8 cellular contexts compared by ENCODE assay signal in the genomic region with DNA sequence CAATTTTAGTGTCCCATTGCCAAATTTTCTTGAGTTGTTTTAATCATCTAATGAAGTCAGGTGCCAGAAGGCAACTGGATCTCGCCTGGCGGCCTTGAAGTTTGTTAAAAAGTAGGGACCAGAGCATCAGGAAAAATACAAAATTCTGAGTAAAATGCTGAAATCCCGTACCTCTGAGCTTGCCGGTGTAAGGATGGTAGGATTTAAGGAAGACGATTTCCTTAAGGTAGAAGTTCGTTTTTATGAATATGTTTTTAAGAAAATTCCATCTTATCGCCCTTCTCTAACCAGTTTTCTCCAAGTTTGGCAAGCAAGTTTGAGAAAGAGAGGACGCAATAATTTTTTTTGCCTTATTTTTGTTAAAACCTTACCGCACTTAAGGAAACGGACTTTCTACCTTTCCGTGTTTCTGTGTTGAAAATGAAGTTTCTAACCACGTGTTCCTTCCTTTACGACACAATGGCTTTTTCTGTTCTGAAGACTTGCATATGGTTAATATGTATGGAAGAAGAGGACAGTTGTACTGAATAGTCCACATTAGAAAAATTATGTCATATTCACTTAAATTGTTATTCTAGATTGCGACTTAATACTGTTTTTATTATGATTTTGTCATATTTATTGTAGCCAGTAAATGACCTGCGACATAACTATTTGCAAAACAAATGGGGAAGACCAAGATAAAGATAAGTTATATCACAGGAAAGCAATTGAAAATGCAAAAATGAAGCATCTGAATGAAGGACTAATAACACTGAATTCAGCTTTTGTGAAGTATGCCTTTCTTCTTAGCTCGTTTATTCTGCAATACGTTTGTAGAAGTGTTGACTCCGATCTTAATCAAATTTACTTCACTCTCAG. TPM values are rescaled to one million over a fixed set of nuclear protein-coding genes. Genes with fewer than 3 reads are reported as not detected.
DNase-seq lines count a peak whose midpoint lies in the region; ATAC-seq, FAIRE-seq and TF ChIP-seq lines count a peak whose summit lies in the region.

No MANE protein-coding gene starts in this region.

- H3K27ac ChIP-seq in HEK293 (ENCODE audit: extremely low read depth, low read depth, low read length) (peak overlapping the region; percentile 60; the same call in 1 of the 2 replicates), hepatocyte (peak overlapping the region; percentile 88), small intestine (ENCODE audit: low read depth in 1 of 2, low read length in 1 of 2) (peak overlapping the region in 1 of 2 donors; percentile 47)

- FAIRE-seq in small intestine (lab: Jason Lieb, UNC): no peak

- WGBS in hepatocyte (ENCODE audit: low lambda C conversion rate, missing lambda C conversion rate): 8% methylated on average over 18 of the region's 18 CpGs
- 9 to 20% (median 10%) methylated on average over 18 of the region's 18 CpGs for WGBS in small intestine, 3 donors

- CTCF ChIA-PET in HEK293 (lab: Yijun Ruan, JAX): interaction anchor here (0.7 to 0.9 kb wide), 2 partner anchors 18 to 132 kb away, joined by 3 read pairs; no protein-coding TSS in a partner anchor

- peaks cover 6% of the 10 kb centered on the region for H4K20me1 ChIP-seq in hepatocyte (ENCODE audit: insufficient read depth, poor library complexity, severe bottlenecking)

- H3K9me3 ChIP-seq in HEK293 (ENCODE audit: control insufficient read depth, insufficient read depth, low read depth, low read length): no peaks in the 10 kb centered on the region
- no peaks in the 10 kb centered on the region for H3K9me3 ChIP-seq in hepatocyte (ENCODE audit: low read depth)
- no peaks in the 10 kb centered on the region for H3K9me3 ChIP-seq in small intestine (ENCODE audit: control insufficient read depth, low read depth)

- no peaks in the 10 kb centered on the region for H3K9me2 ChIP-seq in hepatocyte (replicated peaks; ENCODE audit: insufficient read depth)

- no peak for ATAC-seq in HG03354 (IDR thresholded peaks at IDR 0.05; ENCODE audit: poor library complexity, severe bottlenecking, unreplicated experiment)

- H3K4me3 ChIP-seq in HEK293 (ENCODE audit: low read depth, low read length) (peak overlapping the region; percentile 75), WI38 (ENCODE audit: low read depth, low read length) (peak overlapping the region; percentile 58), hepatocyte (peak overlapping the region; percentile 61), small intestine (ENCODE audit: low read depth in 1 of 2, low read length in 2 of 2) (peak overlapping the region; percentile 12 to 76)

- H3K79me2 ChIP-seq in hepatocyte: peaks cover 54% of the 10 kb centered on the region

- H3K4me1 ChIP-seq in HEK293 (ENCODE audit: control insufficient read depth, insufficient read depth, low read length) (no peaks in the 10 kb centered on the region), hepatocyte (ENCODE audit: insufficient read depth) (peaks cover 7% of the 10 kb centered on the region), small intestine (ENCODE audit: control insufficient read depth in 2 of 2, insufficient read depth in 1 of 2, low read depth in 1 of 2, low read length in 1 of 2) (peaks cover 0 to 5% of the 10 kb centered on the region in 2 donors)

- peak overlapping the region; percentile 64 for H2AFZ ChIP-seq in hepatocyte

- H3K27me3 ChIP-seq in hepatocyte (no peaks in the 10 kb centered on the region), small intestine (ENCODE audit: control insufficient read depth in 2 of 2, insufficient read depth in 2 of 2, low read length in 2 of 2) (no peaks in the 10 kb centered on the region)

- H3K4me2 ChIP-seq in hepatocyte: peak overlapping the region; percentile 74

- H3K36me3 ChIP-seq in HEK293 (ENCODE audit: control insufficient read depth in 2 of 2, insufficient read depth in 1 of 2, low read length in 2 of 2): peaks cover 8 to 15% of the 10 kb centered on the region in 2 experiments; a peak in 2 of 3 replicates
- no peaks in the 10 kb centered on the region for H3K36me3 ChIP-seq in hepatocyte (replicated peaks; ENCODE audit: insufficient read depth, low read depth)
- no peaks in the 10 kb centered on the region for H3K36me3 ChIP-seq in small intestine (ENCODE audit: control insufficient read depth in 2 of 2, insufficient read depth in 2 of 2, low read length in 2 of 2)

- TF ChIP-seq CTCF in HEK293 (tag by site-specific recombination; IDR thresholded peaks at IDR 0.05) (no peak), WI38 (IDR thresholded peaks at IDR 0.05; ENCODE audit: low read depth, low read length) (no peak), hepatocyte (IDR thresholded peaks at IDR 0.05; ENCODE audit: poor library complexity) (no peak)

- POLR2A ChIA-PET in HEK293 (lab: Yijun Ruan, JAX): interaction anchor here (0.6 to 1.3 kb wide), 5 partner anchors 13 to 140 kb away, joined by 3 to 6 read pairs (median 4); no protein-coding TSS in a partner anchor

- peak; percentile 26 for DNase-seq in hepatocyte (ENCODE audit: low spot score)
- DNase-seq in small intestine: peak; percentile 30
- DNase-seq in NCI-H1048 (lab: John Stamatoyannopoulos, UW): no peak
- no peak for DNase-seq in NCI-H2196 (lab: John Stamatoyannopoulos, UW; ENCODE audit: unreplicated experiment)
- no peak for DNase-seq in dedifferentiated amniotic fluid mesenchymal stem cell (ENCODE audit: extremely low spot score)

TF ChIP-seq in HEK293, 187 proteins besides CTCF, POLR2A, EP300 and RAD21:
- peak; percentile 59; the same call in 1 of the 2 replicates for TF ChIP-seq PRDM1 (tag by site-specific recombination; IDR thresholded peaks at IDR 0.05)
- no peak for TF ChIP-seq ZIC2 (tag by site-specific recombination; IDR thresholded peaks at IDR 0.05)
- TF ChIP-seq ZNF121 (tag by site-specific recombination; IDR thresholded peaks at IDR 0.05): no peak
- TF ChIP-seq, protein P1, sequence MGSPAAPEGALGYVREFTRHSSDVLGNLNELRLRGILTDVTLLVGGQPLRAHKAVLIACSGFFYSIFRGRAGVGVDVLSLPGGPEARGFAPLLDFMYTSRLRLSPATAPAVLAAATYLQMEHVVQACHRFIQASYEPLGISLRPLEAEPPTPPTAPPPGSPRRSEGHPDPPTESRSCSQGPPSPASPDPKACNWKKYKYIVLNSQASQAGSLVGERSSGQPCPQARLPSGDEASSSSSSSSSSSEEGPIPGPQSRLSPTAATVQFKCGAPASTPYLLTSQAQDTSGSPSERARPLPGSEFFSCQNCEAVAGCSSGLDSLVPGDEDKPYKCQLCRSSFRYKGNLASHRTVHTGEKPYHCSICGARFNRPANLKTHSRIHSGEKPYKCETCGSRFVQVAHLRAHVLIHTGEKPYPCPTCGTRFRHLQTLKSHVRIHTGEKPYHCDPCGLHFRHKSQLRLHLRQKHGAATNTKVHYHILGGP (tag by site-specific recombination; IDR thresholded peaks at IDR 0.05): no peak
- no peak for TF ChIP-seq ZNF239 (tag by site-specific recombination; IDR thresholded peaks at IDR 0.05)

RNA-seq across cellular contexts. Expression of gene ATF7IP2, which starts 0.9 kb away (rescaled TPM):
- 54.5 and 68.7 TPM in 2 replicates for total RNA-seq in hepatocyte
- polyA plus RNA-seq in hepatocyte: 49.1 and 58.3 TPM in 2 replicates
- 10 to 100 TPM in 2 of 3 donors, 1 to 10 TPM in 1; 9.6 to 29.5 (median 17.8) TPM for polyA plus RNA-seq in small intestine

Comparison
In these comparisons a context has a peak if more than half of its experiments do, and no peak if none do; other contexts are left out.
1. DNase-seq: peak in hepatocyte (single experiment) and small intestine (single experiment); none in NCI-H1048 (single experiment), NCI-H2196 (single experiment) and dedifferentiated amniotic fluid mesenchymal stem cell (single experiment).
2. Peak in every context shown above with its lines, with median percentiles within 50 percentile points of each other: H3K4me3 ChIP-seq.